8 cellular contexts compared by ENCODE assay signal in genomic region chr19:1262687-1263123, GRCh38. TPM values are rescaled to one million over a fixed set of nuclear protein-coding genes. Genes with fewer than 3 reads are reported as not detected.
DNase-seq lines count a peak whose midpoint lies in the region; ATAC-seq, FAIRE-seq and TF ChIP-seq lines count a peak whose summit lies in the region.
"Had no signal": no experiment of that assay in that cellular context is flagged by ENCODE, and none has a peak within 500 bp of the region (broad histone marks: within the 10 kb centered on the region; RNA-seq: fewer than 3 reads in every experiment).

No MANE protein-coding gene starts in this region.

- FAIRE-seq in HTR-8/SVneo (lab: Jason Lieb, UNC) = peak; percentile 13

- no peaks in the 10 kb centered on the region for H3K9me3 ChIP-seq in stomach smooth muscle (ENCODE audit: control insufficient read depth in 2 of 2, low read length in 2 of 2)

- peak overlapping the region; percentile 72 for H3K27ac Mint-ChIP-seq in activated naive CD8-positive, alpha-beta T cell treated with anti-CD3 and anti-CD28 coated beads for 36 hours

- H3K4me1 ChIP-seq in stomach smooth muscle (ENCODE audit: control insufficient read depth, insufficient read depth, low read length) = peaks cover 75% of the 10 kb centered on the region

- H3K27me3 ChIP-seq in kidney epithelial cell (ENCODE audit: control insufficient read depth, insufficient read depth, low read length) (no peaks in the 10 kb centered on the region), stomach smooth muscle (ENCODE audit: control insufficient read depth in 1 of 2, insufficient read depth in 2 of 2, low read length in 2 of 2) (no peaks in the 10 kb centered on the region)

- no peak for TF ChIP-seq CTCF in kidney epithelial cell (IDR thresholded peaks at IDR 0.05; ENCODE audit: insufficient read depth, low read length, poor library complexity, severe bottlenecking)

- peak overlapping the region; percentile 80 for H3K4me3 Mint-ChIP-seq in activated naive CD8-positive, alpha-beta T cell treated with anti-CD3 and anti-CD28 coated beads for 36 hours

- H3K27me3 Mint-ChIP-seq in activated naive CD8-positive, alpha-beta T cell treated with anti-CD3 and anti-CD28 coated beads for 36 hours = no peaks in the 10 kb centered on the region

- peaks cover 59% of the 10 kb centered on the region for H3K4me1 Mint-ChIP-seq in activated naive CD8-positive, alpha-beta T cell treated with anti-CD3 and anti-CD28 coated beads for 36 hours

- DNase-seq in HTR-8/SVneo (ENCODE audit: insufficient read length, low spot score) = no peak
- DNase-seq in activated naive CD8-positive, alpha-beta T cell treated with anti-CD3 and anti-CD28 coated beads for 36 hours = no peak
- no peak for DNase-seq in kidney epithelial cell (ENCODE audit: low read depth)
- no peak for DNase-seq in NCI-H187 treated with DMSO at 0.1 percent for 48 hours (lab: John Stamatoyannopoulos, UW)
- no peak for DNase-seq in activated CD4-positive, CD25-positive, alpha-beta regulatory T cell treated with anti-CD3 and anti-CD28 coated beads, Interleukin-2, amount 50 U/mL, for 72 hours
- DNase-seq: T-helper 2 cell had no signal

- H3K4me3 ChIP-seq in kidney epithelial cell (ENCODE audit: low read depth, low read length) (peak overlapping the region; percentile 76), stomach smooth muscle (ENCODE audit: low read length in 2 of 2) (no peak overlapping the region)

- peaks cover 17% of the 10 kb centered on the region for H3K36me3 Mint-ChIP-seq in activated naive CD8-positive, alpha-beta T cell treated with anti-CD3 and anti-CD28 coated beads for 36 hours

- no peak overlapping the region for H3K9ac ChIP-seq in stomach smooth muscle (ENCODE audit: low read length in 2 of 2)

- H3K27ac ChIP-seq in stomach smooth muscle (ENCODE audit: low read length) = peak overlapping the region; percentile 86

- no peak for ATAC-seq in HG03045 (IDR thresholded peaks at IDR 0.05; ENCODE audit: unreplicated experiment)

- H3K9me3 Mint-ChIP-seq in activated naive CD8-positive, alpha-beta T cell treated with anti-CD3 and anti-CD28 coated beads for 36 hours = no peaks in the 10 kb centered on the region

- H3K36me3 ChIP-seq in kidney epithelial cell (ENCODE audit: control insufficient read depth, insufficient read depth, low read length) (no peaks in the 10 kb centered on the region), stomach smooth muscle (ENCODE audit: control insufficient read depth in 2 of 2, insufficient read depth in 2 of 2, low read length in 2 of 2) (no peaks in the 10 kb centered on the region)

RNA-seq across cellular contexts. Expression of gene CIRBP, which starts 6.4 kb away (rescaled TPM):
- total RNA-seq in activated naive CD8-positive, alpha-beta T cell treated with anti-CD3 and anti-CD28 coated beads for 36 hours = 100 to 1,000 TPM; 208 to 216 TPM
- 298 and 403 TPM in 2 replicates for total RNA-seq in kidney epithelial cell

RNA-seq across cellular contexts. Expression of gene FAM174C, which starts 12.6 kb away (rescaled TPM):
- total RNA-seq in activated naive CD8-positive, alpha-beta T cell treated with anti-CD3 and anti-CD28 coated beads for 36 hours = 100 to 1,000 TPM in 1 of 2 experiments, 10 to 100 TPM in 1; 99.8 to 101 TPM
- 58.5 and 75.0 TPM in 2 replicates for total RNA-seq in kidney epithelial cell

RNA-seq across cellular contexts. Expression of gene MIDN, which starts 14.3 kb away (rescaled TPM):
- 10 to 100 TPM; 29.3 to 29.6 TPM for total RNA-seq in activated naive CD8-positive, alpha-beta T cell treated with anti-CD3 and anti-CD28 coated beads for 36 hours
- 66.8 and 69.4 TPM in 2 replicates for total RNA-seq in kidney epithelial cell

RNA-seq across cellular contexts. Expression of gene ATP5F1D, which starts 21.2 kb away (rescaled TPM):
- 100 to 1,000 TPM; 175 to 177 TPM for total RNA-seq in activated naive CD8-positive, alpha-beta T cell treated with anti-CD3 and anti-CD28 coated beads for 36 hours
- total RNA-seq in kidney epithelial cell = 55.3 and 69.8 TPM in 2 replicates

RNA-seq across cellular contexts. Expression of gene EFNA2, which starts 23.0 kb away (rescaled TPM):
- total RNA-seq in activated naive CD8-positive, alpha-beta T cell treated with anti-CD3 and anti-CD28 coated beads for 36 hours = not detected
- total RNA-seq in kidney epithelial cell = 3.1 and 5.3 TPM in 2 replicates
